In the genomic region with DNA sequence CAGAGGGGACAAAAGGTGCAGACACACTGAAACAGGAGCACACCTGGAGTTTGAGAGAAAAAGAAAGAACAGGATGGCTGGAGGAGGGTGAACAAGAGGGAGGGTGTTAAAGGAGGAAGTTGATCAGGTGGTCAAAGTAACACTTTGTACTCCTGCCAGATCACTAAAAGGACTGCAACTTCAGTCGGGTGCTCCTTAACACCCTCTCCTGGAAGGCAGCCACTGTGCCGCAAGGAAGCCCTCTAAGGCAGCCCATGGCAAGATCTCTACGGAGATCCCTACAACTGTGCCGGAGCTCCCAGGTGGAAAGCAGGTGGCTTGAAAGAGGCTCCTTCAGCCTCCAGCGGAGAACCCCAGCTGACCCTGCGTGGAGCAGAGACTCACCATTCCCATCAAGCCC, we compare ENCODE assay signal across 1 cellular context.
TF ChIP-seq lines count a peak whose summit lies in the region.

No MANE protein-coding gene starts in this region.

TF ChIP-seq in IMR-90, 13 proteins besides CTCF, POLR2A, EP300 and RAD21:
- TF ChIP-seq FOS (IDR thresholded peaks at IDR 0.05; ENCODE audit: low read depth, low read length) (no peak), BHLHE40 (IDR thresholded peaks at IDR 0.05; ENCODE audit: low read depth, low read length) (no peak), MAFK (IDR thresholded peaks at IDR 0.05; ENCODE audit: low read depth, low read length) (no peak), RCOR1 (IDR thresholded peaks at IDR 0.05; ENCODE audit: insufficient replicate concordance, low read length) (no peak), RFX5 (IDR thresholded peaks at IDR 0.05; ENCODE audit: low read depth, low read length) (no peak), MXI1 (IDR thresholded peaks at IDR 0.05; ENCODE audit: borderline replicate concordance, low read depth, low read length) (no peak), MAZ (IDR thresholded peaks at IDR 0.05; ENCODE audit: borderline replicate concordance, low read depth, low read length) (no peak)
